In genomic region chr2:128786296-128786695, GRCh38 we compare ENCODE assay signal across 17 cellular contexts.
A peak's percentile ranks its signal among the peaks of the same experiment; 100 is the strongest.
DNase-seq lines count a peak whose midpoint lies in the region; ATAC-seq and TF ChIP-seq lines count a peak whose summit lies in the region.
"Had no signal": no experiment of that assay in that cellular context is flagged by ENCODE, and none has a peak within 500 bp of the region (broad histone marks: within the 10 kb centered on the region; RNA-seq: fewer than 3 reads in every experiment).

No MANE protein-coding gene starts in this region.

- H3K9me3 Mint-ChIP-seq in WTC11 (peaks cover 12% of the 10 kb centered on the region), HFFc6 (peaks cover 36% of the 10 kb centered on the region)
- H3K9me3 Mint-ChIP-seq in activated naive CD4-positive, alpha-beta T cell treated with anti-CD3 and anti-CD28 coated beads for 36 hours, result peaks cover 10% of the 10 kb centered on the region

- H3K4me3 Mint-ChIP-seq in WTC11 (no peak overlapping the region), HFFc6 (no peak overlapping the region)
- H3K4me3 Mint-ChIP-seq in activated naive CD4-positive, alpha-beta T cell treated with anti-CD3 and anti-CD28 coated beads for 36 hours, result no peak overlapping the region
- H3K4me3 Mint-ChIP-seq: CD4-positive, alpha-beta memory T cell had no signal

- H3K4me1 Mint-ChIP-seq in WTC11, result peaks cover 18% of the 10 kb centered on the region
- no peaks in the 10 kb centered on the region for H3K4me1 Mint-ChIP-seq in activated naive CD4-positive, alpha-beta T cell treated with anti-CD3 and anti-CD28 coated beads for 36 hours (ENCODE audit: low read depth)
- no peaks in the 10 kb centered on the region for H3K4me1 Mint-ChIP-seq in HFFc6 (ENCODE audit: low read depth)

- intact Hi-C loops in left ventricle myocardium superior (cut with micrococcal nuclease), result no loop called here
- intact Hi-C loops in left cardiac atrium (cut with DNase I), result no loop called here
- intact Hi-C loops in sciatic nerve (cut with DNase I), result no loop called here
- intact Hi-C loops in activated naive CD4-positive, alpha-beta T cell treated with anti-CD3 and anti-CD28 coated beads for 36 hours (cut with micrococcal nuclease), result no loop called here

- CTCF ChIA-PET in WTC11 (lab: Charles Lee), result interaction anchor here (0.7 to 3.0 kb wide), 2 partner anchors 31 to 50 kb away, joined by 4 to 13 read pairs; no protein-coding TSS in a partner anchor
- CTCF ChIA-PET in activated naive CD4-positive, alpha-beta T cell treated with anti-CD3 and anti-CD28 coated beads for 36 hours (lab: Charles Lee), result no interaction called here

- H3K27me3 Mint-ChIP-seq in WTC11 (ENCODE audit: low read depth) (no peaks in the 10 kb centered on the region), HFFc6 (ENCODE audit: insufficient read depth) (peaks cover 5% of the 10 kb centered on the region)
- H3K27me3 Mint-ChIP-seq in activated naive CD4-positive, alpha-beta T cell treated with anti-CD3 and anti-CD28 coated beads for 36 hours (ENCODE audit: low read depth), result no peaks in the 10 kb centered on the region
- H3K27me3 Mint-ChIP-seq: CD4-positive, alpha-beta memory T cell had no signal

- no peak for TF ChIP-seq CTCF in WTC11 (IDR thresholded peaks at IDR 0.05)
- TF ChIP-seq CTCF in HFFc6 (IDR thresholded peaks at IDR 0.05), result no peak

- POLR2A ChIA-PET in WTC11 (lab: Charles Lee), result no interaction called here

- ATAC-seq in left ventricle myocardium superior (peak; percentile 21), left cardiac atrium (no peak), WTC11 (no peak), left lobe of liver (no peak), sciatic nerve (peak; percentile 17)

- H3K27ac Mint-ChIP-seq in WTC11 (peak overlapping the region; percentile 32; the same call in 1 of the 2 replicates), HFFc6 (no peak overlapping the region)
- H3K27ac Mint-ChIP-seq in activated naive CD4-positive, alpha-beta T cell treated with anti-CD3 and anti-CD28 coated beads for 36 hours, result no peak overlapping the region
- H3K27ac Mint-ChIP-seq: CD4-positive, alpha-beta memory T cell had no signal

- DNase-seq in left ventricle myocardium superior (no peak), left cardiac atrium (no peak), WTC11 (ENCODE audit: low spot score) (no peak), left lobe of liver (ENCODE audit: low spot score) (peak; percentile 10), sciatic nerve (ENCODE audit: low spot score) (no peak), HFFc6 (no peak)
- DNase-seq in activated CD8-positive, alpha-beta memory T cell treated with anti-CD3 and anti-CD28 coated beads, Interleukin-2, amount 50 U/mL, for 4 hours, result no peak
- no peak for DNase-seq in activated naive CD4-positive, alpha-beta T cell treated with anti-CD3 and anti-CD28 coated beads for 36 hours
- DNase-seq: BE2C; CD4-positive, alpha-beta memory T cell; GF-D8; KG1; MV-4-11; NCI-H187; NCI-H2107; NCI-H524 treated with DMSO at 0.1 percent for 48 hours; PC-9 had no signal

- H3K36me3 Mint-ChIP-seq in WTC11, result no peaks in the 10 kb centered on the region; the same call in 1 of the 2 replicates
- no peaks in the 10 kb centered on the region for H3K36me3 Mint-ChIP-seq in activated naive CD4-positive, alpha-beta T cell treated with anti-CD3 and anti-CD28 coated beads for 36 hours (ENCODE audit: low read depth)
- H3K36me3 Mint-ChIP-seq in HFFc6 (ENCODE audit: low read depth), result peaks cover 12% of the 10 kb centered on the region; the same call in 1 of the 2 replicates
- H3K36me3 Mint-ChIP-seq: CD4-positive, alpha-beta memory T cell had no signal

TF ChIP-seq in WTC11, 78 proteins besides CTCF, POLR2A, EP300 and RAD21:
- TF ChIP-seq NR2C2 (CRISPR knock-in tag; IDR thresholded peaks at IDR 0.05), result no peak
- TF ChIP-seq TEAD1 (CRISPR knock-in tag; IDR thresholded peaks at IDR 0.05), result no peak
- TF ChIP-seq TP53 (CRISPR knock-in tag; IDR thresholded peaks at IDR 0.05), result no peak
- TF ChIP-seq E2F1 (CRISPR knock-in tag; IDR thresholded peaks at IDR 0.05), result no peak
- TF ChIP-seq ZNF317 (CRISPR knock-in tag; IDR thresholded peaks at IDR 0.05; ENCODE audit: borderline replicate concordance, low read depth), result no peak
- TF ChIP-seq GTF2I (CRISPR knock-in tag; conservative IDR thresholded peaks at IDR 0.05), result no peak
- TF ChIP-seq NFE2L1 (CRISPR knock-in tag; IDR thresholded peaks at IDR 0.05), result no peak
- TF ChIP-seq JAZF1 (CRISPR knock-in tag; IDR thresholded peaks at IDR 0.05), result no peak
- no peak for TF ChIP-seq GABPB1 (CRISPR knock-in tag; IDR thresholded peaks at IDR 0.05)
- TF ChIP-seq ATF6 (CRISPR knock-in tag; IDR thresholded peaks at IDR 0.05), result no peak
- no peak for TF ChIP-seq RELA (CRISPR knock-in tag; IDR thresholded peaks at IDR 0.05; ENCODE audit: borderline replicate concordance)
- no peak for TF ChIP-seq ZNF416 (CRISPR knock-in tag; IDR thresholded peaks at IDR 0.05)
- no peak for TF ChIP-seq ZNF121 (CRISPR knock-in tag; IDR thresholded peaks at IDR 0.05)
- TF ChIP-seq RORB (CRISPR knock-in tag; IDR thresholded peaks at IDR 0.05), result no peak
- TF ChIP-seq STAT6 (CRISPR knock-in tag; conservative IDR thresholded peaks at IDR 0.05; ENCODE audit: low read depth), result no peak
- no peak for TF ChIP-seq FOXJ3 (CRISPR knock-in tag; IDR thresholded peaks at IDR 0.05; ENCODE audit: borderline replicate concordance)
- TF ChIP-seq SOX15 (CRISPR knock-in tag; IDR thresholded peaks at IDR 0.05), result no peak
- TF ChIP-seq ZNF423 (CRISPR knock-in tag; IDR thresholded peaks at IDR 0.05), result no peak

Comparison
In these comparisons a context has a peak if more than half of its experiments do, and no peak if none do; other contexts are left out.
1. ATAC-seq: peak in left ventricle myocardium superior (single experiment) and sciatic nerve (single experiment); none in left cardiac atrium (0 of 2), WTC11 (single experiment) and left lobe of liver (single experiment).